In the genomic region with DNA sequence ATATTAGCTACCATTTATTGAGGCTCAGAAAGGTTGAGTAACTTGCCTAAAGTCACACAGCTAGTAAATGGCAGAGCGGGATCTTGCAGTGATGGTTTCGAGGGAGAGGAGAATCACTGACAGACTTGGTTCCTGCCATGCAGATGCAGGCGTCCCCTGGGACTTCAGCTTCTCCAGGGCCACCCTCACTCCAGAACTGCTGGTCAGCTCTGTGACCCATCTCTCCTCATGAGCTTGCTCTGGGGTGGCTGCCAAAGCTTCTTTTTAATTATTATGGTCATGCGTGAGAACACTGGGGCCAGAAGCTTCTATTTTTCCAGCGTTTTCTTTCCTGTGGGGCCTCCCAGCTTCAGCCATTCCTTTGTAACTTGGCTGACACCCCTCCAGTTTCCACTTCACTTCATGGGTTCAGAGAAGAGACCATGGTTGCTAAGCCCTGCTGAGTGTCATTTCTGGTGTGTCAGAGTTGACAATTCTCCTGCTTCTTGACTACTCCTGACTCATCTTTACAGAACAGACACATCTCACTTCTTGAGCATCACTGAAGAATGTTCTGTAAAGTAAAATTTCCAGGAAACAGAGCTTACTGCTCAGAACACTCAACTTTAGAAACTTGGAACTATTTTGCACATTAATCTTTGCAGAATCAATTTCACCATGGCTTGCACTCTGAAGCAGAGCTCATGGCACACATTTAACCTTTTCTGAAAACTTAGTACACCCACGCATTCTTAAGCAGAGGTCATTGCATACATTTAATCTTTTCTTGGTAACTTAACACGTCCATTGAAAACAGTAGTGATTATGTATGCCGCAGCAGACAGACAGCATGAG, we compare ENCODE assay signal across 9 cellular contexts.
DNase-seq lines count a peak whose midpoint lies in the region; ATAC-seq and TF ChIP-seq lines count a peak whose summit lies in the region.
"Had no signal": no experiment of that assay in that cellular context is flagged by ENCODE, and none has a peak within 500 bp of the region (broad histone marks: within the 10 kb centered on the region; RNA-seq: fewer than 3 reads in every experiment).

No MANE protein-coding gene starts in this region.

- DNase-seq in activated naive CD4-positive, alpha-beta T cell treated with Interleukin-2 at 50 U/mL for 16 hours = peak; percentile 35
- no peak for DNase-seq in activated naive CD4-positive, alpha-beta T cell (lab: John Stamatoyannopoulos, UW)
- DNase-seq in cardiac fibroblast (ENCODE audit: low read depth in 2 of 2) (peak; percentile 82 to 94), medulla oblongata (ENCODE audit: extremely low spot score) (peak; percentile 46), transverse colon (no peak), SJCRH30 (no peak)
- no peak for DNase-seq in effector CD8-positive, alpha-beta T cell (lab: John Stamatoyannopoulos, UW)
- DNase-seq: BE2C had no signal

- in situ Hi-C loops in transverse colon (cut with MboI; ENCODE audit: low pct_ligation_motif_present in 1 of 4, low pct_unique_long_range_greater_than_20kb in 1 of 4, low sequenced_read_pairs in 3 of 4) = no loop called here

- TF ChIP-seq POLR2A in transverse colon (IDR thresholded peaks at IDR 0.05) = no peak

- H3K27ac ChIP-seq in transverse colon = peak overlapping the region; percentile 88 to 93 (median 91)
- H3K27ac ChIP-seq in SJCRH30 = no peak overlapping the region

- TF ChIP-seq EP300 in transverse colon (IDR thresholded peaks at IDR 0.05; ENCODE audit: low read depth) = peak; percentile 52

- H3K9me3 ChIP-seq in transverse colon (no peaks in the 10 kb centered on the region), SJCRH30 (replicated peaks) (no peaks in the 10 kb centered on the region)
- H3K9me3 ChIP-seq: BE2C had no signal

- TF ChIP-seq CTCF in cardiac fibroblast (IDR thresholded peaks at IDR 0.05; ENCODE audit: low read depth, low read length) (no peak), transverse colon (IDR thresholded peaks at IDR 0.05) (no peak)

- H3K4me1 ChIP-seq in transverse colon (peaks cover 21 to 64% (median 38%) of the 10 kb centered on the region in 4 donors), SJCRH30 (no peaks in the 10 kb centered on the region; the same call in 1 of the 2 replicates)

- intact Hi-C loops in transverse colon (cut with DNase I; ENCODE audit: low total_unique reads) = loop anchor here (5.0 kb wide), 1 partner anchor 80 kb away; the partner anchor contains the start of gene IL1R1

- H3K4me3 ChIP-seq in cardiac fibroblast (replicated peaks in 1 of 2; ENCODE audit: low read depth in 2 of 2, low read length in 2 of 2) (no peak overlapping the region), transverse colon (no peak overlapping the region), SJCRH30 (no peak overlapping the region)

- H3K27me3 ChIP-seq in transverse colon (no peaks in the 10 kb centered on the region), SJCRH30 (no peaks in the 10 kb centered on the region)
- H3K27me3 ChIP-seq: BE2C had no signal

- H3K36me3 ChIP-seq in transverse colon = no peaks in the 10 kb centered on the region
- no peaks in the 10 kb centered on the region for H3K36me3 ChIP-seq in SJCRH30
- H3K36me3 ChIP-seq: BE2C had no signal

- ATAC-seq in GM18520 (IDR thresholded peaks at IDR 0.05; ENCODE audit: unreplicated experiment) = no peak

- 67 to 69% methylated on average over 8 of the region's 8 CpGs for WGBS in transverse colon (ENCODE audit: low coverage in 1 of 2), 2 donors

Comparison
In these comparisons a context has a peak if more than half of its experiments do, and no peak if none do; other contexts are left out.
1. DNase-seq: peak in activated naive CD4-positive, alpha-beta T cell treated with Interleukin-2 at 50 U/mL for 16 hours (single experiment), cardiac fibroblast (2 of 2) and medulla oblongata (single experiment); none in activated naive CD4-positive, alpha-beta T cell (0 of 4), transverse colon (single experiment), effector CD8-positive, alpha-beta T cell (single experiment) and SJCRH30 (0 of 2).